Comparison of ENCODE assay signal across 13 cellular contexts in the genomic region with DNA sequence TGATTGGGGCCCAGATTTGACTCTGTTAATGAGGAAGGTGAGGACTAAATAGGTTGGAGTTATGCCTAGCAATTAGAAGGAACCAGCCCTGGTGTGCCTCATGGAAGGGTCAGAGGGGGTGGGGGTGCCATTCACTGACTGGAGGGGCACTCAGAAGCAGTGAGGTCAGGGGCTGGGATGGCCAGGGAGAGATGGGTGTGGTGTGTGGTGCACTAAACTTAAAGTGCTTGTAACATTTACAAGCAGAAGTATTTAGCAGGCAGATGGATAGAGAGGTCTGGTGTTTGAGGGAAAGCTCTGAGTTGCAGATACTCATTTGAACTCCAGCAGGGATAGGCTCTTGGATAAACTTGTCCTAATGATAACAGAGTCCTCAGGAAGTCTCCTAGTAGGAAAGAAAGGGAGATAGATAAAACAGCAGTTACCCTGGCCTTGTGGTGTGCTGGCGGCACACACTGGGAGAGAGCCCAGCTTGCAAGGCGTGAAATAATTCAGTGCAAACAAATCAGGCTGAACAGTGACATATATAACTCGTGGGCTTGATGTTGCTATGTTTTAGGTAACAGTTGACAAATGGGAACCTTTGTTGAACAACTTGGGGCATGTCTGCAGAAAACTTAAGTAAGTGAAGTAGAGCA. TPM values are rescaled to one million over a fixed set of nuclear protein-coding genes. Genes with fewer than 3 reads are reported as not detected.
DNase-seq lines count a peak whose midpoint lies in the region; ATAC-seq, FAIRE-seq and TF ChIP-seq lines count a peak whose summit lies in the region.
"Had no signal": no experiment of that assay in that cellular context is flagged by ENCODE, and none has a peak within 500 bp of the region (broad histone marks: within the 10 kb centered on the region; RNA-seq: fewer than 3 reads in every experiment).

No MANE protein-coding gene starts in this region.

- DNase-seq in MCF 10A (ENCODE audit: unreplicated experiment) (no peak), mammary epithelial cell (no peak), AG20443 (ENCODE audit: low spot score) (no peak), COLO668 (lab: John Stamatoyannopoulos, UW; ENCODE audit: unreplicated experiment) (no peak), pons (ENCODE audit: low spot score) (no peak), PC-9 (no peak)
- DNase-seq: cortex of kidney, psoas muscle, SIG-M5, tibial artery had no signal

- in situ Hi-C loops in mammary epithelial cell (cut with MboI; ENCODE audit: low sequenced_read_pairs in 2 of 2) = no loop called here

- no peaks in the 10 kb centered on the region for H3K9me3 Mint-ChIP-seq in MCF 10A (ENCODE audit: unreplicated experiment)
- H3K9me3 Mint-ChIP-seq in activated T-helper 17 cell treated with anti-CD3 and anti-CD28 coated beads, Interleukin-2, amount 50 U/mL, for 72 hours = no peaks in the 10 kb centered on the region

- no TSS peak for BruUV-seq in MCF 10A (replicated peaks; lab: Mats Ljungman, UMichigan)
- no TSS peak for BruUV-seq in mammary epithelial cell (replicated peaks; lab: Mats Ljungman, UMichigan)
- BruUV-seq in PC-9 (replicated peaks; lab: Mats Ljungman, UMichigan) = no TSS peak

- no peak overlapping the region for H3K4me2 ChIP-seq in mammary epithelial cell (ENCODE audit: insufficient read depth, low read depth, low read length)
- H3K4me2 ChIP-seq in PC-9 = no peak overlapping the region

- H3K36me3 ChIP-seq in mammary epithelial cell (ENCODE audit: insufficient read depth, low read length) = peaks cover 28% of the 10 kb centered on the region
- H3K36me3 ChIP-seq in PC-9 (ENCODE audit: low read depth) = peaks cover 81% of the 10 kb centered on the region

- H3K79me2 ChIP-seq in mammary epithelial cell (ENCODE audit: insufficient read depth, low read length) (no peaks in the 10 kb centered on the region), PC-9 (ENCODE audit: low read depth) (no peaks in the 10 kb centered on the region)

- no peak for TF ChIP-seq CTCF in MCF 10A (IDR thresholded peaks at IDR 0.05; ENCODE audit: unreplicated experiment)
- TF ChIP-seq CTCF in mammary epithelial cell (conservative IDR thresholded peaks at IDR 0.05 in 1 of 2, IDR thresholded peaks at IDR 0.05 in 1 of 2; ENCODE audit: extremely low read depth in 1 of 2, insufficient read depth in 1 of 2, low read depth in 1 of 2, low read length in 2 of 2) = no peak
- TF ChIP-seq CTCF in PC-9 (conservative IDR thresholded peaks at IDR 0.05) = no peak

- H3K9me2 ChIP-seq in PC-9 (ENCODE audit: insufficient read depth) = no peaks in the 10 kb centered on the region

- dilution Hi-C loops in mammary epithelial cell (cut with HindIII; ENCODE audit: low sequenced_read_pairs) = no loop called here

- H3K27ac ChIP-seq in mammary epithelial cell (ENCODE audit: insufficient read depth, low read depth, low read length) (no peak overlapping the region), PC-9 (no peak overlapping the region)
- H3K27ac ChIP-seq: HL-60, psoas muscle, tibial artery had no signal

- no peaks in the 10 kb centered on the region for H3K27me3 Mint-ChIP-seq in MCF 10A (ENCODE audit: insufficient read depth, unreplicated experiment)
- H3K27me3 Mint-ChIP-seq in activated T-helper 17 cell treated with anti-CD3 and anti-CD28 coated beads, Interleukin-2, amount 50 U/mL, for 72 hours = no peaks in the 10 kb centered on the region

- WGBS in mammary epithelial cell (ENCODE audit: low coverage, missing lambda C conversion rate) = 83% methylated on average over 3 of the region's 3 CpGs

- intact Hi-C loops in MCF 10A (cut with micrococcal nuclease) = no loop called here
- intact Hi-C loops in mammary epithelial cell (cut with micrococcal nuclease) = no loop called here
- intact Hi-C loops in PC-9 (cut with micrococcal nuclease; ENCODE audit: unreplicated experiment) = no loop called here

- no peak overlapping the region for H3K9ac ChIP-seq in mammary epithelial cell (ENCODE audit: insufficient read depth, low read length)

- H3K27ac Mint-ChIP-seq in MCF 10A (ENCODE audit: low read depth, unreplicated experiment) = peak overlapping the region; percentile 12
- peak overlapping the region; percentile 78 for H3K27ac Mint-ChIP-seq in activated T-helper 17 cell treated with anti-CD3 and anti-CD28 coated beads, Interleukin-2, amount 50 U/mL, for 72 hours

- H3K4me3 ChIP-seq in mammary epithelial cell (replicated peaks in 1 of 3; ENCODE audit: insufficient read depth in 1 of 3, low read depth in 2 of 3, low read length in 3 of 3) (no peak overlapping the region), PC-9 (no peak overlapping the region)
- H3K4me3 ChIP-seq: psoas muscle, tibial artery had no signal

- H3K9me3 ChIP-seq in mammary epithelial cell (replicated peaks; ENCODE audit: insufficient read depth, low read length) (no peaks in the 10 kb centered on the region), PC-9 (ENCODE audit: insufficient read depth, low read depth) (no peaks in the 10 kb centered on the region)
- H3K9me3 ChIP-seq: psoas muscle, tibial artery had no signal

- H3F3A ChIP-seq in PC-9 (ENCODE audit: insufficient read depth, low read depth) = no peaks in the 10 kb centered on the region

- H3K4me1 ChIP-seq in mammary epithelial cell (ENCODE audit: insufficient read depth, low read length) (no peaks in the 10 kb centered on the region), PC-9 (replicated peaks; ENCODE audit: insufficient read depth) (no peaks in the 10 kb centered on the region)
- H3K4me1 ChIP-seq: psoas muscle, tibial artery had no signal

- peak; percentile 65 for FAIRE-seq in islet of Langerhans (lab: Jason Lieb, UNC)

- H3K36me3 Mint-ChIP-seq in MCF 10A (ENCODE audit: insufficient read depth, unreplicated experiment) = peaks cover 90% of the 10 kb centered on the region
- H3K36me3 Mint-ChIP-seq in activated T-helper 17 cell treated with anti-CD3 and anti-CD28 coated beads, Interleukin-2, amount 50 U/mL, for 72 hours (ENCODE audit: low read depth) = peaks cover 100% of the 10 kb centered on the region

- CTCF ChIA-PET in MCF 10A (lab: Yijun Ruan, JAX) = no interaction called here
- CTCF ChIA-PET in mammary epithelial cell (lab: Charles Lee; ENCODE audit: low non-redundant PET) = no interaction called here
- CTCF ChIA-PET in PC-9 (lab: Charles Lee) = no interaction called here

- no peak overlapping the region for H3K4me3 Mint-ChIP-seq in MCF 10A (ENCODE audit: unreplicated experiment)
- H3K4me3 Mint-ChIP-seq in activated T-helper 17 cell treated with anti-CD3 and anti-CD28 coated beads, Interleukin-2, amount 50 U/mL, for 72 hours = no peak overlapping the region

- H3K27me3 ChIP-seq in mammary epithelial cell (ENCODE audit: insufficient read depth, low read length) (no peaks in the 10 kb centered on the region), PC-9 (ENCODE audit: insufficient read depth, low read depth) (no peaks in the 10 kb centered on the region)
- H3K27me3 ChIP-seq: tibial artery had no signal

- POLR2A ChIA-PET in MCF 10A (lab: Yijun Ruan, JAX) (interaction anchor here (0.7 kb wide), 1 partner anchor 125 kb away, joined by 3 read pairs; no protein-coding TSS in a partner anchor), PC-9 (lab: Charles Lee; ENCODE audit: unreplicated experiment) (no interaction called here)

- H4K20me1 ChIP-seq in mammary epithelial cell (ENCODE audit: insufficient read depth, low read length) (no peaks in the 10 kb centered on the region), PC-9 (ENCODE audit: insufficient read depth) (no peaks in the 10 kb centered on the region)

- no peaks in the 10 kb centered on the region for H3K4me1 Mint-ChIP-seq in MCF 10A (ENCODE audit: insufficient read depth, unreplicated experiment)
- H3K4me1 Mint-ChIP-seq in activated T-helper 17 cell treated with anti-CD3 and anti-CD28 coated beads, Interleukin-2, amount 50 U/mL, for 72 hours = peaks cover 28% of the 10 kb centered on the region

- H2AFZ ChIP-seq in mammary epithelial cell (ENCODE audit: low read depth, low read length) (no peak overlapping the region), PC-9 (no peak overlapping the region)

- ATAC-seq in activated T-helper 17 cell treated with anti-CD3 and anti-CD28 coated beads, Interleukin-2, amount 50 U/mL, for 72 hours (replicated peaks) = no peak

RNA-seq across cellular contexts. Expression of a gene that starts 20.0 kb away (rescaled TPM):
- total RNA-seq in MCF 10A (2022) (56.6 and 63.5 TPM in 2 replicates), mammary epithelial cell (10 to 100 TPM; 17.8 to 36.3 TPM), PC-9 (2021) (54.1 and 67.0 TPM in 2 replicates)
- 20.2 TPM for polyA plus RNA-seq in mammary epithelial cell
- 12.1 TPM for polyA minus RNA-seq in mammary epithelial cell
- 10 to 100 TPM; 45.7 to 60.4 TPM for total RNA-seq in activated T-helper 17 cell treated with anti-CD3 and anti-CD28 coated beads, Interleukin-2, amount 50 U/mL, for 72 hours

RNA-seq across cellular contexts. Expression of a gene that starts 26.8 kb away (rescaled TPM):
- total RNA-seq in MCF 10A (2022) (68.6 and 72.4 TPM in 2 replicates), mammary epithelial cell (10 to 100 TPM; 50.2 to 54.9 TPM), PC-9 (2021) (45.7 and 56.8 TPM in 2 replicates)
- polyA plus RNA-seq in mammary epithelial cell = 37.3 TPM
- polyA minus RNA-seq in mammary epithelial cell = 54.0 TPM
- total RNA-seq in activated T-helper 17 cell treated with anti-CD3 and anti-CD28 coated beads, Interleukin-2, amount 50 U/mL, for 72 hours = 100 to 1,000 TPM in 1 of 2 donors, 10 to 100 TPM in 1; 61.9 to 100 TPM

RNA-seq across cellular contexts. Expression of a gene that starts 52.9 kb away (rescaled TPM):
- 27.0 and 33.4 TPM in 2 replicates for total RNA-seq in MCF 10A (2022)
- 10 to 100 TPM in 1 of 2 donors, 1 to 10 TPM in 1; 8.2 to 21.0 TPM for total RNA-seq in mammary epithelial cell
- 24.3 TPM for polyA plus RNA-seq in mammary epithelial cell
- 37.6 TPM for polyA minus RNA-seq in mammary epithelial cell
- total RNA-seq in activated T-helper 17 cell treated with anti-CD3 and anti-CD28 coated beads, Interleukin-2, amount 50 U/mL, for 72 hours = 10 to 100 TPM; 26.6 to 34.6 TPM
- total RNA-seq in PC-9 (2021) = 15.1 and 16.0 TPM in 2 replicates
